14 cellular contexts compared by ENCODE assay signal in the genomic region with DNA sequence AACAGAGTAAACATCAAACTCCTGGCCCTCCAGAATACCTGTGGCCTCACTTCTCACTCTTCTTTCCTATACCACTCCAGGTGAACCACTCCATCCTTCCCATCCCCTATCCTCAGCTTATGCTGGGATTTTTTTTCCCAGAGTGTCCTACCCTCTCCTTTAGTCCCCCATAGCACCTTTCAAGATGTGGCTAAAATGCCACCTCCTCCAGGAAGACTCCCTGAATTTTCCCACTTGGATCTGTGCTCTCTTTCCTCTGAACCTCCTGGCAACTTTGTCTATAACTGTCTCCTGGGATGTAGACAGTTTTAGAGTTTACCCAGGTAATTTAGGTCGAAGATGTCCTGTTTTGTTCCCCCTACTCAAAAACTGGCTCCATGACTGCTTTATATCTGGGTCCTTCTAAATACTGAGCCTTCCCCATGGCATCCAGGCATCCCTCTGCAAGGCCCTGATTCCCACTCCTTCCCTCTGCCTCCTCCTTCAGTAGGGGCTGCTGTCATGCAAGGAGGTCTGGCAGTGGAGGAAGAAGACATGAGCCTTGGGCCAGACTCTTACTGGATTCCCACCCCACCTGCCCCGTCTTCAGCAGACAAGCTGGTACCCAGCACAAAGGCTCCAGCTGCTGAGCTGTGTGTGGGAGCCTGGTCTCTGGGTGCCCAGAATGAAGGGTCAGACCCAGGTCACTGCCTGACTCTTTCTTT.
DNase-seq lines count a peak whose midpoint lies in the region; ATAC-seq and TF ChIP-seq lines count a peak whose summit lies in the region.
"Had no signal": no experiment of that assay in that cellular context is flagged by ENCODE, and none has a peak within 500 bp of the region (broad histone marks: within the 10 kb centered on the region; RNA-seq: fewer than 3 reads in every experiment).

No MANE protein-coding gene starts in this region.

- H3K4me3 Mint-ChIP-seq in IgD-negative memory B cell = peak overlapping the region in 2 of 4 donors; percentile 28 to 71
- no peak overlapping the region for H3K4me3 Mint-ChIP-seq in osteocyte (ENCODE audit: unreplicated experiment)
- no peak overlapping the region for H3K4me3 Mint-ChIP-seq in natural killer cell
- H3K4me3 Mint-ChIP-seq: activated T-cell treated with anti-CD3 and anti-CD28 coated beads, Interleukin-2, amount 50 U/mL, for 72 hours had no signal

- H3K27me3 ChIP-seq in DOHH2 (ENCODE audit: control insufficient read depth, low read length) (no peaks in the 10 kb centered on the region), colonic mucosa (no peaks in the 10 kb centered on the region)
- H3K27me3 ChIP-seq: adrenal gland, BE2C, ovary, suprapubic skin had no signal

- peaks cover 61% of the 10 kb centered on the region for H3K4me1 ChIP-seq in DOHH2 (ENCODE audit: control insufficient read depth, low read length)
- no peaks in the 10 kb centered on the region for H3K4me1 ChIP-seq in colonic mucosa
- H3K4me1 ChIP-seq: adrenal gland, BE2C had no signal

- intact Hi-C loops in colonic mucosa (cut with DNase I) (no loop called here), natural killer cell (cut with micrococcal nuclease) (no loop called here)

- no peak overlapping the region for H3K9ac ChIP-seq in colonic mucosa (ENCODE audit: low read depth in 2 of 2, low read length in 2 of 2)

- H3K9me2 ChIP-seq in DOHH2 (replicated peaks; ENCODE audit: control insufficient read depth, low read length) = no peaks in the 10 kb centered on the region

- H3K4me2 ChIP-seq in DOHH2 (ENCODE audit: low read length) = peak overlapping the region; percentile 32

- DNase-seq in colonic mucosa = peak; percentile 11
- peak; percentile 63 for DNase-seq in osteocyte (ENCODE audit: extremely low spot score, unreplicated experiment)
- DNase-seq in cerebellum (ENCODE audit: low spot score) = no peak
- DNase-seq in natural killer cell = no peak
- no peak for DNase-seq in amygdala (lab: John Stamatoyannopoulos, UW)
- no peak for DNase-seq in stimulated activated CD4-positive, alpha-beta T cell treated with anti-CD3 and anti-CD28 coated beads, Interleukin-1b, Interleukin-23, amount 100 ng/mL, for 48 hours
- DNase-seq: GF-D8 had no signal

- peaks cover 5% of the 10 kb centered on the region; the same call in 1 of the 2 replicates for H3F3A ChIP-seq in DOHH2 (ENCODE audit: control insufficient read depth, insufficient read depth)

- H3K4me1 Mint-ChIP-seq in IgD-negative memory B cell (peaks cover 21 to 33% (median 30%) of the 10 kb centered on the region in 3 donors), osteocyte (ENCODE audit: unreplicated experiment) (peaks cover 20% of the 10 kb centered on the region), natural killer cell (peaks cover 4 to 9% of the 10 kb centered on the region in 2 donors)

- H4K20me1 ChIP-seq in DOHH2 (ENCODE audit: control insufficient read depth, insufficient read depth, low read depth, low read length) = no peaks in the 10 kb centered on the region

- H3K36me3 Mint-ChIP-seq in IgD-negative memory B cell (no peaks in the 10 kb centered on the region), osteocyte (ENCODE audit: unreplicated experiment) (no peaks in the 10 kb centered on the region), natural killer cell (no peaks in the 10 kb centered on the region)

- H3K9me3 ChIP-seq in DOHH2 (ENCODE audit: control insufficient read depth, insufficient read depth, low read length) (no peaks in the 10 kb centered on the region), colonic mucosa (no peaks in the 10 kb centered on the region)
- H3K9me3 ChIP-seq: adrenal gland, BE2C, ovary, suprapubic skin had no signal

- H3K9me3 Mint-ChIP-seq in IgD-negative memory B cell (no peaks in the 10 kb centered on the region), osteocyte (ENCODE audit: unreplicated experiment) (no peaks in the 10 kb centered on the region), natural killer cell (no peaks in the 10 kb centered on the region)
- H3K9me3 Mint-ChIP-seq: activated T-cell treated with anti-CD3 and anti-CD28 coated beads, Interleukin-2, amount 50 U/mL, for 72 hours had no signal

- peak overlapping the region; percentile 73 to 89 (median 80) for H3K27ac Mint-ChIP-seq in IgD-negative memory B cell
- H3K27ac Mint-ChIP-seq in osteocyte (ENCODE audit: unreplicated experiment) = peak overlapping the region; percentile 79
- no peak overlapping the region for H3K27ac Mint-ChIP-seq in natural killer cell
- H3K27ac Mint-ChIP-seq: activated T-cell treated with anti-CD3 and anti-CD28 coated beads, Interleukin-2, amount 50 U/mL, for 72 hours had no signal

- H3K27me3 Mint-ChIP-seq in IgD-negative memory B cell (no peaks in the 10 kb centered on the region), osteocyte (ENCODE audit: unreplicated experiment) (no peaks in the 10 kb centered on the region), natural killer cell (ENCODE audit: low read depth in 2 of 2) (peaks cover 11 to 21% of the 10 kb centered on the region in 2 donors)

- TF ChIP-seq CTCF in DOHH2 (IDR thresholded peaks at IDR 0.05; ENCODE audit: low read depth, low read length, poor library complexity, severe bottlenecking) = no peak
- TF ChIP-seq CTCF in colonic mucosa (IDR thresholded peaks at IDR 0.05) = no peak
- no peak for TF ChIP-seq CTCF in osteocyte (IDR thresholded peaks at IDR 0.05)
- no peak for TF ChIP-seq CTCF in natural killer cell (IDR thresholded peaks at IDR 0.05)

- H3K79me2 ChIP-seq in DOHH2 (ENCODE audit: control insufficient read depth, low read length) = no peaks in the 10 kb centered on the region

- H3K36me3 ChIP-seq in DOHH2 (ENCODE audit: control insufficient read depth, low read length) = no peaks in the 10 kb centered on the region
- H3K36me3 ChIP-seq in colonic mucosa = no peaks in the 10 kb centered on the region
- H3K36me3 ChIP-seq: adrenal gland, BE2C, ovary, suprapubic skin had no signal

- no peak overlapping the region for H3K27ac ChIP-seq in DOHH2 (ENCODE audit: low read depth, low read length)
- H3K27ac ChIP-seq in colonic mucosa = no peak overlapping the region
- H3K27ac ChIP-seq: adrenal gland, ovary, suprapubic skin had no signal

- H3K4me3 ChIP-seq in DOHH2 (ENCODE audit: low read length) (no peak overlapping the region), colonic mucosa (no peak overlapping the region)
- H3K4me3 ChIP-seq: adrenal gland, ovary, suprapubic skin had no signal

- ATAC-seq in natural killer cell = no peak

Comparison
In these comparisons a context has a peak if more than half of its experiments do, and no peak if none do; other contexts are left out.
1. H3K27ac Mint-ChIP-seq: peak in IgD-negative memory B cell (3 of 3) and osteocyte (single experiment); none in natural killer cell (0 of 2).
2. DNase-seq: peak in colonic mucosa (single experiment) and osteocyte (single experiment); none in cerebellum (single experiment), natural killer cell (single experiment), amygdala (0 of 56) and stimulated activated CD4-positive, alpha-beta T cell treated with anti-CD3 and anti-CD28 coated beads, Interleukin-1b, Interleukin-23, amount 100 ng/mL, for 48 hours (single experiment).